8 cellular contexts compared by ENCODE assay signal in the genomic region with DNA sequence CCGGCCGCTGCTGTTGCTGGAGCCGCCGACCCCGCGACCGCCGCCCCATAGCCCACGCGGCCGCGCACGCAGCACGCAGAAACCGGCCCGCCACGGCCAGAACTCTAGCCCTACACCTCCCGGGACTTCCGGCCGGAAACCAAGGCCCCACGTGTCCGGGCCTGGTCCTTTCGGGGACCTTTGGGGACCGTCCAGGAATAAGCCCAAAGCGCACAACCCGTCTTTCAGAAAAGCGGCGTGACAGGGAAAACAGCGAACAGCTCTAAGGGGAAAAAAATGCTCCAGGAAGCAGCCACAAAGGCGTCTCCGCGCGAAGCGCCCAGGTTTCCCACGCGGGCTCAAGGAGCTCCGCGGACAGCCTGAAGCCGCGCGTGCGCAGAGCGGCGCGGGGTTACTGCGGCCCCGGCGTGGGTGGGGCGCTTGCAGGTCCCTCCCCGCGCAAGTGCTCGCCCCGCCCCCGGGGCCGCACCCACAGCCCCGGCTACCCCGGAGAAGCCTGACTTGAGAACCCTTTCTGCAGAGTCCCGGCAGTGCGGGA. TPM values are rescaled to one million over a fixed set of nuclear protein-coding genes. Genes with fewer than 3 reads are reported as not detected.
DNase-seq lines count a peak whose midpoint lies in the region; ATAC-seq lines count a peak whose summit lies in the region.

A gene (minus strand): TSS at position 114 of the 538 bp plus-strand sequence. CDS start 65 bp downstream, at position 49.
A gene with protein sequence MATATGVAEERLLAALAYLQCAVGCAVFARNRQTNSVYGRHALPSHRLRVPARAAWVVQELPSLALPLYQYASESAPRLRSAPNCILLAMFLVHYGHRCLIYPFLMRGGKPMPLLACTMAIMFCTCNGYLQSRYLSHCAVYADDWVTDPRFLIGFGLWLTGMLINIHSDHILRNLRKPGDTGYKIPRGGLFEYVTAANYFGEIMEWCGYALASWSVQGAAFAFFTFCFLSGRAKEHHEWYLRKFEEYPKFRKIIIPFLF (plus strand): TSS at position 510 of the 538 bp plus-strand sequence. CDS start 137 bp downstream, outside the sequence.

- H3K9me3 Mint-ChIP-seq in memory B cell: no peaks in the 10 kb centered on the region

- H3K27ac Mint-ChIP-seq in memory B cell: peak within 1 kb of the TSS; percentile 99

- no peaks in the 10 kb centered on the region for H3K27me3 Mint-ChIP-seq in memory B cell

- CTCF ChIA-PET in activated CD8-positive, alpha-beta memory T cell treated with anti-CD3 and anti-CD28 coated beads for 36 hours (lab: Charles Lee): interaction anchor here (1.1 kb wide), 1 partner anchor 98 kb away, joined by 3 read pairs; no protein-coding TSS in a partner anchor

- H3K36me3 Mint-ChIP-seq in memory B cell: peaks cover 14% of the 10 kb centered on the region

- POLR2A ChIA-PET in activated CD8-positive, alpha-beta memory T cell treated with anti-CD3 and anti-CD28 coated beads for 36 hours (lab: Charles Lee): interaction anchor here (0.8 to 2.6 kb wide), 4 partner anchors 9 to 79 kb away, joined by 3 to 20 read pairs (median 4); a partner anchor contains a TSS

- DNase-seq in COLO829 (ENCODE audit: low spot score) (peak; percentile 76), HT1080 (ENCODE audit: low read depth) (peak; percentile 87), NOMO-1 (lab: John Stamatoyannopoulos, UW; ENCODE audit: unreplicated experiment in 2 of 2) (peak; percentile 98), memory B cell (ENCODE audit: low spot score in 2 of 2) (peak; percentile 95 to 99)
- peak; percentile 84 for DNase-seq in effector CD8-positive, alpha-beta T cell (lab: John Stamatoyannopoulos, UW)
- peak; percentile 83 for DNase-seq in stimulated activated CD8-positive, alpha-beta memory T cell treated with anti-CD3 and anti-CD28 coated beads, Interleukin-12 subunit alpha, Interleukin-12 subunit beta, amount 100 ng/mL, for 1 hour (ENCODE audit: low read depth)

- peaks cover 39% of the 10 kb centered on the region for H3K4me1 Mint-ChIP-seq in memory B cell

- ATAC-seq in GM21367 (IDR thresholded peaks at IDR 0.05; ENCODE audit: unreplicated experiment) (peak; percentile 87), memory B cell (ENCODE audit: low read depth) (peak; percentile 84)

- peak within 1 kb of the TSS; percentile 97 for H3K4me3 Mint-ChIP-seq in memory B cell

RNA-seq across cellular contexts. Expression of the first gene that starts in this region (rescaled TPM):
- total RNA-seq in HT1080 (2014; rRNA removed; shearing (Covaris generic)): 184 and 186 TPM in 2 replicates
- 158 and 163 TPM in 2 replicates for polyA plus RNA-seq in HT1080 (2015; cell fraction: cytosol; rRNA removed)
- 256 and 264 TPM in 2 replicates for polyA plus RNA-seq in HT1080 (2015; cell fraction: nucleus; rRNA removed)
- 100 to 1,000 TPM; 130 to 134 TPM for total RNA-seq in activated CD8-positive, alpha-beta memory T cell treated with anti-CD3 and anti-CD28 coated beads for 36 hours

RNA-seq across cellular contexts. Expression of the second gene that starts in this region (rescaled TPM):
- total RNA-seq in HT1080 (2014; rRNA removed; shearing (Covaris generic)): 20.2 and 43.6 TPM in 2 replicates
- polyA plus RNA-seq in HT1080 (2015; cell fraction: cytosol; rRNA removed): 14.7 and 19.8 TPM in 2 replicates
- 17.9 and 18.7 TPM in 2 replicates for polyA plus RNA-seq in HT1080 (2015; cell fraction: nucleus; rRNA removed)
- total RNA-seq in activated CD8-positive, alpha-beta memory T cell treated with anti-CD3 and anti-CD28 coated beads for 36 hours: 10 to 100 TPM; 16.9 to 17.6 TPM

Comparison
In these comparisons a context has a peak if more than half of its experiments do, and no peak if none do; other contexts are left out.
1. Peak in every context shown above with its lines: DNase-seq and ATAC-seq.